Comparison of ENCODE assay signal across 15 cellular contexts in genomic region chr7:120394595-120394994, GRCh38.
DNase-seq lines count a peak whose midpoint lies in the region; ATAC-seq and TF ChIP-seq lines count a peak whose summit lies in the region.
"Had no signal": no experiment of that assay in that cellular context is flagged by ENCODE, and none has a peak within 500 bp of the region (broad histone marks: within the 10 kb centered on the region; RNA-seq: fewer than 3 reads in every experiment).

No MANE protein-coding gene starts in this region.

- no peaks in the 10 kb centered on the region for H3K27me3 ChIP-seq in WERI-Rb-1 (ENCODE audit: insufficient read depth, low read depth, severe bottlenecking)
- H3K27me3 ChIP-seq: tibial artery had no signal

- no peak for DNase-seq in WERI-Rb-1
- DNase-seq in T-helper 9 cell, result no peak
- DNase-seq in NCI-H69 (lab: John Stamatoyannopoulos, UW), result no peak
- DNase-seq: left ventricle myocardium superior; naive B cell; NCI-H2081 treated with DMSO at 0.1 percent for 48 hours; SHP77 treated with DMSO at 0.1 percent for 48 hours; stimulated activated CD4-positive, alpha-beta T cell treated with anti-CD3 and anti-CD28 coated beads, Interleukin-1b, Interleukin-23, amount 100 ng/mL, for 48 hours; stimulated activated CD8-positive, alpha-beta memory T cell treated with anti-CD3 and anti-CD28 coated beads, Interleukin-4, amount 100 ng/mL, for 48 hours; tibial artery had no signal

- TF ChIP-seq CTCF in WERI-Rb-1 (IDR thresholded peaks at IDR 0.05; ENCODE audit: low read depth, low read length), result no peak

- TF ChIP-seq POLR2A in GM18505 (IDR thresholded peaks at IDR 0.05; ENCODE audit: borderline replicate concordance, extremely low read depth, insufficient read depth, insufficient read length), result no peak

- no peaks in the 10 kb centered on the region for H3K9me3 ChIP-seq in WERI-Rb-1 (ENCODE audit: severe bottlenecking)
- H3K9me3 ChIP-seq: tibial artery had no signal

- H3K27ac ChIP-seq in WERI-Rb-1, result no peak overlapping the region
- H3K27ac ChIP-seq: tibial artery had no signal

- ATAC-seq in GM18505 (IDR thresholded peaks at IDR 0.05; ENCODE audit: unreplicated experiment) (peak; percentile 56), GM19438 (IDR thresholded peaks at IDR 0.05; ENCODE audit: low read depth, unreplicated experiment) (peak; percentile 41), HG02759 (IDR thresholded peaks at IDR 0.05; ENCODE audit: unreplicated experiment) (peak; percentile 33), HG03457 (IDR thresholded peaks at IDR 0.05; ENCODE audit: unreplicated experiment) (peak; percentile 53), HG03095 (IDR thresholded peaks at IDR 0.05; ENCODE audit: unreplicated experiment) (no peak)
- ATAC-seq: left ventricle myocardium superior had no signal

- no peak overlapping the region for H3K4me3 ChIP-seq in WERI-Rb-1 (ENCODE audit: low read depth, low read length)
- H3K4me3 ChIP-seq: tibial artery had no signal

- no peaks in the 10 kb centered on the region for H3K36me3 ChIP-seq in WERI-Rb-1
- H3K36me3 ChIP-seq: tibial artery had no signal
